8 cellular contexts compared by ENCODE assay signal in the genomic region with DNA sequence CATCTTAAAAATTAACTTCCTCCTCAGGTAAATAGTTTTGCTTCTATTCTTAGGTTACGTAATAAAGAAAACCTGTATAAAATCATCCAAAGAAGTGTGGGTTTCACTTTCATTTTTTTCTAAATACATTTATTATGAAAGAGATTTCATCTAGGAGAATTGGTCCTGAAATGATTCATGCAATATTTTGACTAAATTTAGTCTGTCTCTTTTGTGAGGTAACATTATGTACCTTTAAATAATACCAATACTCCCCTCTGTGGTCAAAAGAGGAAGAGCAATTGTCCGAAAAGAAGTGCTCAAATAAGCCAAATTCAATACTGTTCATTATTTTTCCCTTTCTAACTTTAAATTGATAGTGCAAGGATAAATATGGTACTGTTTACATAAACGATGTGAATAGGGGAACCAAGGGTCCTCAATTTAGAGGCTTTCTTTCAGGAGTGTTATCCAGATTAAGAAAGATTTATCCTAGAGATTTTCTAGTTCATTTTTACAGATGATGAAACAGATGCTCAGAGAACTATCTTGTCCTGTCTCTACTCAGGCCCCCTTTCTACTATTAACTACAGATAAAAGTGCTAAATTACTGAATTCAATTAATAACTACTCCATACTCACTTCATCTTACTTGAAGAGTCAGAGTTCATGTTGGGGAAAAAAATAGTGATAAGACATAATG. TPM values are rescaled to one million over a fixed set of nuclear protein-coding genes. Genes with fewer than 3 reads are reported as not detected.
DNase-seq lines count a peak whose midpoint lies in the region; ATAC-seq, FAIRE-seq and TF ChIP-seq lines count a peak whose summit lies in the region.

No MANE protein-coding gene starts in this region.

- H3K4me3 Mint-ChIP-seq in CD4-positive, alpha-beta T cell, result peak overlapping the region; percentile 54

- TF ChIP-seq EP300 in gastroesophageal sphincter (IDR thresholded peaks at IDR 0.05), result no peak

- no peak for FAIRE-seq in HTR-8/SVneo (lab: Jason Lieb, UNC)

- no peaks in the 10 kb centered on the region for H4K20me1 ChIP-seq in SU-DHL-6 (ENCODE audit: low read depth, low read length)

- in situ Hi-C loops in gastrocnemius medialis (cut with MboI; ENCODE audit: low sequenced_read_pairs in 4 of 4), result loop anchor here in 3 of 4 donors (5.0 to 25.0 kb wide), 4 partner anchors 202 to 564 kb away; no protein-coding TSS in a partner anchor

- DNase-seq in CD4-positive, alpha-beta T cell, result no peak
- DNase-seq in HTR-8/SVneo (ENCODE audit: insufficient read length, low spot score), result peak; percentile 11
- DNase-seq in gastrocnemius medialis, result no peak

- H3K36me3 ChIP-seq in SU-DHL-6 (ENCODE audit: low read length) (peaks cover 62% of the 10 kb centered on the region), gastroesophageal sphincter (peaks cover 0 to 26% of the 10 kb centered on the region in 2 donors), gastrocnemius medialis (no peaks in the 10 kb centered on the region)

- H2AFZ ChIP-seq in SU-DHL-6 (ENCODE audit: low read depth, low read length, severe bottlenecking), result peak overlapping the region; percentile 62

- peaks cover 9% of the 10 kb centered on the region; the same call in 1 of the 2 replicates for H3K79me2 ChIP-seq in SU-DHL-6 (ENCODE audit: insufficient read depth, low read length)

- WGBS in gastroesophageal sphincter (ENCODE audit: low coverage in 1 of 2), 2 donors, result 5 to 26% methylated on average over 3 of the region's 3 CpGs

- intact Hi-C loops in CD4-positive, alpha-beta T cell (cut with DNase I, micrococcal nuclease), result loop anchor here (1.0 to 5.0 kb wide), 2 partner anchors 536 to 694 kb away; no protein-coding TSS in a partner anchor
- intact Hi-C loops in gastrocnemius medialis (cut with DNase I; ENCODE audit: low total_unique reads), result loop anchor here (1.0 to 10.0 kb wide), 4 partner anchors 132 to 536 kb away; partner anchors contain the start of gene RCAN2

- peak overlapping the region; percentile 98 for H3K4me2 ChIP-seq in SU-DHL-6 (ENCODE audit: low read depth, low read length, poor library complexity, severe bottlenecking)

- POLR2A ChIA-PET in CD4-positive, alpha-beta T cell (lab: Charles Lee), result no interaction called here

- peaks cover 5% of the 10 kb centered on the region for H3K4me1 Mint-ChIP-seq in CD4-positive, alpha-beta T cell (ENCODE audit: low read depth)

- H3K27ac ChIP-seq in CD4-positive, alpha-beta T cell (ENCODE audit: low read depth, low read length), result no peak overlapping the region
- peak overlapping the region; percentile 96 for H3K27ac ChIP-seq in SU-DHL-6 (ENCODE audit: low read depth, low read length)
- H3K27ac ChIP-seq in gastroesophageal sphincter, result peak overlapping the region in 1 of 4 donors; percentile 46
- no peak overlapping the region for H3K27ac ChIP-seq in gastrocnemius medialis

- H3K4me3 ChIP-seq in SU-DHL-6 (ENCODE audit: insufficient read depth, low read length, poor library complexity, severe bottlenecking), result peak overlapping the region; percentile 44
- peak overlapping the region in 1 of 2 donors; percentile 25 for H3K4me3 ChIP-seq in gastroesophageal sphincter
- no peak overlapping the region for H3K4me3 ChIP-seq in gastrocnemius medialis

- peaks cover 12% of the 10 kb centered on the region for H3K27me3 ChIP-seq in CD4-positive, alpha-beta T cell (ENCODE audit: control insufficient read depth, insufficient read depth, low read length)
- H3K27me3 ChIP-seq in SU-DHL-6 (ENCODE audit: low read length) (no peaks in the 10 kb centered on the region), gastroesophageal sphincter (no peaks in the 10 kb centered on the region), gastrocnemius medialis (no peaks in the 10 kb centered on the region)

- H3K9me3 Mint-ChIP-seq in CD4-positive, alpha-beta T cell, result no peaks in the 10 kb centered on the region

- H3K9me3 ChIP-seq in CD4-positive, alpha-beta T cell (ENCODE audit: control insufficient read depth, low read length), result no peaks in the 10 kb centered on the region
- H3K9me3 ChIP-seq in SU-DHL-6 (ENCODE audit: insufficient read depth, low read length) (no peaks in the 10 kb centered on the region), gastroesophageal sphincter (peaks cover 0 to 3% (median 0%) of the 10 kb centered on the region in 3 donors), gastrocnemius medialis (no peaks in the 10 kb centered on the region)

- H3K4me1 ChIP-seq in gastroesophageal sphincter, result peaks cover 0 to 33% (median 0%) of the 10 kb centered on the region in 3 donors
- H3K4me1 ChIP-seq in gastrocnemius medialis, result peaks cover 6% of the 10 kb centered on the region in 2 donors

- H3K9ac ChIP-seq in SU-DHL-6 (ENCODE audit: low read length), result peak overlapping the region; percentile 53

- no peaks in the 10 kb centered on the region for H3K36me3 Mint-ChIP-seq in CD4-positive, alpha-beta T cell (ENCODE audit: low read depth)

- H3K9me2 ChIP-seq in SU-DHL-6 (replicated peaks; ENCODE audit: insufficient read depth, low read length), result no peaks in the 10 kb centered on the region

- CTCF ChIA-PET in CD4-positive, alpha-beta T cell (lab: Charles Lee), result no interaction called here

- H3F3A ChIP-seq in SU-DHL-6 (ENCODE audit: insufficient read depth), result peaks cover 43% of the 10 kb centered on the region

- peaks cover 24% of the 10 kb centered on the region for H3K27me3 Mint-ChIP-seq in CD4-positive, alpha-beta T cell

- TF ChIP-seq CTCF in CD4-positive, alpha-beta T cell (IDR thresholded peaks at IDR 0.05), result peak; percentile 65
- TF ChIP-seq CTCF in SU-DHL-6 (IDR thresholded peaks at IDR 0.05; ENCODE audit: insufficient read depth, low read length, poor library complexity, severe bottlenecking) (peak; percentile 73), gastroesophageal sphincter (IDR thresholded peaks at IDR 0.05) (peak; percentile 47 to 85 (median 72)), gastrocnemius medialis (IDR thresholded peaks at IDR 0.05 in 4 of 5, conservative IDR thresholded peaks at IDR 0.05 in 1 of 5) (peak; percentile 53 to 75 (median 63))

- TF ChIP-seq POLR2A in gastroesophageal sphincter (IDR thresholded peaks at IDR 0.05) (no peak), gastrocnemius medialis (IDR thresholded peaks at IDR 0.05) (no peak)

- ATAC-seq in CD4-positive, alpha-beta T cell (ENCODE audit: poor library complexity), result no peak
- ATAC-seq in GM18868 (IDR thresholded peaks at IDR 0.05; ENCODE audit: unreplicated experiment), result peak; percentile 84
- ATAC-seq in gastroesophageal sphincter, result peak; percentile 48
- peak; percentile 62 to 73 for ATAC-seq in gastrocnemius medialis
- no peak for ATAC-seq in GM19397 (IDR thresholded peaks at IDR 0.05; ENCODE audit: unreplicated experiment)
- no peak for ATAC-seq in HG02571 (IDR thresholded peaks at IDR 0.05; ENCODE audit: unreplicated experiment)

- no peak overlapping the region for H3K27ac Mint-ChIP-seq in CD4-positive, alpha-beta T cell

RNA-seq across cellular contexts. Expression of gene CYP39A1, which starts 26.2 kb away (rescaled TPM):
- total RNA-seq in CD4-positive, alpha-beta T cell, result not detected
- total RNA-seq in gastroesophageal sphincter, result 10 to 100 TPM in 3 of 4 donors, 1 to 10 TPM in 1; 7.6 to 55.9 (median 23.2) TPM
- total RNA-seq in gastrocnemius medialis, result 1 to 10 TPM in 2 of 4 donors, under 1 TPM in 2; 0.24 to 3.8 (median 1.0) TPM

RNA-seq across cellular contexts. Expression of gene SLC25A27, which starts 26.4 kb away (rescaled TPM):
- 1 to 10 TPM; 1.2 to 1.5 TPM for total RNA-seq in CD4-positive, alpha-beta T cell
- total RNA-seq in gastroesophageal sphincter, result 10 to 100 TPM in 3 of 4 donors, 1 to 10 TPM in 1; 7.8 to 82.2 (median 47.3) TPM
- 10 to 100 TPM in 1 of 4 donors, 1 to 10 TPM in 2, under 1 TPM in 1; 0.56 to 24.2 (median 6.5) TPM for total RNA-seq in gastrocnemius medialis

Comparison
In these comparisons a context has a peak if more than half of its experiments do, and no peak if none do; other contexts are left out.
1. ATAC-seq: peak in GM18868 (single experiment), gastroesophageal sphincter (single experiment) and gastrocnemius medialis (2 of 2); none in CD4-positive, alpha-beta T cell (single experiment), GM19397 (single experiment) and HG02571 (single experiment).
2. Peak in every context shown above with its lines, with median percentiles within 50 percentile points of each other: CTCF ChIP-seq.